In genomic region chr3:32340039-32340438, GRCh38 we compare ENCODE assay signal across 8 cellular contexts. TPM values are rescaled to one million over a fixed set of nuclear protein-coding genes. Genes with fewer than 3 reads are reported as not detected.
DNase-seq lines count a peak whose midpoint lies in the region; ATAC-seq and TF ChIP-seq lines count a peak whose summit lies in the region.

No MANE protein-coding gene starts in this region.

- intact Hi-C loops in Right ventricle myocardium superior (cut with DNase I) = loop anchor here (2.0 kb wide), 1 partner anchor 43 kb away; no protein-coding TSS in a partner anchor

- no peak overlapping the region for H3K4me3 ChIP-seq in AG10803 (ENCODE audit: low read length)

- ATAC-seq in Right ventricle myocardium superior (ENCODE audit: poor library complexity) (peak; percentile 88), GM21447 (IDR thresholded peaks at IDR 0.05; ENCODE audit: unreplicated experiment) (no peak), GM21737 (IDR thresholded peaks at IDR 0.05; ENCODE audit: unreplicated experiment) (no peak)

- no peak; the same call in 1 of the 2 replicates for TF ChIP-seq CTCF in AG10803 (conservative IDR thresholded peaks at IDR 0.05; ENCODE audit: low read length)
- peak; percentile 46 for TF ChIP-seq CTCF in GM10266 (IDR thresholded peaks at IDR 0.05; ENCODE audit: control insufficient read depth, insufficient read depth, low read depth, missing control alignments)

- DNase-seq in AG10803 (ENCODE audit: low read depth) (peak; percentile 7), GM10266 (ENCODE audit: extremely low spot score) (peak; percentile 41), NCI-H2029 treated with DMSO at 0.1 percent for 48 hours (lab: John Stamatoyannopoulos, UW) (peak; percentile 78), Right ventricle myocardium superior (no peak), renal cortical epithelial cell (ENCODE audit: low read depth) (peak; percentile 64)
- peak; percentile 9 for DNase-seq in activated CD4-positive, alpha-beta T cell treated with anti-CD3 and anti-CD28 coated beads, Interleukin-2, amount 50 U/mL, for 1 hour

RNA-seq across cellular contexts. Expression of gene CMTM7, which starts 51.6 kb away (rescaled TPM):
- 2.7 TPM for total RNA-seq in Right ventricle myocardium superior
- total RNA-seq in renal cortical epithelial cell = 7.3 and 7.5 TPM in 2 replicates
